Comparison of ENCODE assay signal across 10 cellular contexts in the genomic region with DNA sequence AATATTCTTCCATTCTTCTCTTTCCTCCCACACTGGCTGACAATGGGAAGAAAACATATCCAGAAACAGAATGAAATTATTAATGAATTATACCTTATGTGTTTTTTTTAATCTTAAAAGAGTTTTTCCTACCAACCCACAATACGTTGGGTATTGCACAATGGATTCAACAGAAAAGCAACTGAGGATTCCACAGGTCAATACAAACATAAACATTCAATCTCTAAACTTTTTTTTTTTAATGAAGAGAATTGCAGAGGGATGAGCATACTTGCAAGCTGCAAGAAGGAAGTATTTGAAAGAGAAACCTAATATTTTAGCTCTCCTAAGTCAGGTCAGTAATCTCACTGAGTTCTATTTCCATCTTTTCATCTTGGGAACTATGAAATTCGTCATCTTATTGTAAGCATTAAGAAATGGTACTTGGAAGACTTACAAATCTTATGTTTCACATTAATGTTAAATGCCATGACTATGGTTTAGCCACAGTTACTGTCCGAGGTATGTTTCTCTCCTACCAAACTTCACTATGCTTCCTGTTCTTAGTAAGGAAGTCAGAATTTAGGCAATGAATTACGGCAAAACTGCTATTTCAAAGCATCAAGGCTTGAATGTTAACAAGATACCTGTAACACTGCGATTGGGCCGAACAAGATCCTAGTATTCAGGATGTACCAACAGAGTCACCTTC.
DNase-seq lines count a peak whose midpoint lies in the region; ATAC-seq and TF ChIP-seq lines count a peak whose summit lies in the region.
"Had no signal": no experiment of that assay in that cellular context is flagged by ENCODE, and none has a peak within 500 bp of the region (broad histone marks: within the 10 kb centered on the region; RNA-seq: fewer than 3 reads in every experiment).

No MANE protein-coding gene starts in this region.

- H3K9me3 Mint-ChIP-seq in activated naive CD4-positive, alpha-beta T cell treated with anti-CD3 and anti-CD28 coated beads for 36 hours, result no peaks in the 10 kb centered on the region
- no peaks in the 10 kb centered on the region for H3K9me3 Mint-ChIP-seq in IgD-negative memory B cell
- no peaks in the 10 kb centered on the region for H3K9me3 Mint-ChIP-seq in stimulated activated memory B cell treated with anti-CD40 and anti-IgM and Interleukin-4, amounts not matched to agents 10 μg/mL and 1 μg/mL and 100 μg/mL, for 72 hours

- peak overlapping the region; percentile 89 for H3K27ac Mint-ChIP-seq in activated naive CD4-positive, alpha-beta T cell treated with anti-CD3 and anti-CD28 coated beads for 36 hours
- peak overlapping the region; percentile 72 to 98 (median 92) for H3K27ac Mint-ChIP-seq in IgD-negative memory B cell
- H3K27ac Mint-ChIP-seq in stimulated activated memory B cell treated with anti-CD40 and anti-IgM and Interleukin-4, amounts not matched to agents 10 μg/mL and 1 μg/mL and 100 μg/mL, for 72 hours, result peak overlapping the region; percentile 94

- peak overlapping the region; percentile 66 for H3K4me3 Mint-ChIP-seq in activated naive CD4-positive, alpha-beta T cell treated with anti-CD3 and anti-CD28 coated beads for 36 hours
- H3K4me3 Mint-ChIP-seq in IgD-negative memory B cell, result peak overlapping the region; percentile 74 to 93 (median 81)
- peak overlapping the region; percentile 73 for H3K4me3 Mint-ChIP-seq in stimulated activated memory B cell treated with anti-CD40 and anti-IgM and Interleukin-4, amounts not matched to agents 10 μg/mL and 1 μg/mL and 100 μg/mL, for 72 hours

- peaks cover 91% of the 10 kb centered on the region for H3K4me1 Mint-ChIP-seq in activated naive CD4-positive, alpha-beta T cell treated with anti-CD3 and anti-CD28 coated beads for 36 hours (ENCODE audit: low read depth)
- H3K4me1 Mint-ChIP-seq in IgD-negative memory B cell, result peaks cover 66 to 73% (median 72%) of the 10 kb centered on the region in 3 donors
- peaks cover 88% of the 10 kb centered on the region for H3K4me1 Mint-ChIP-seq in stimulated activated memory B cell treated with anti-CD40 and anti-IgM and Interleukin-4, amounts not matched to agents 10 μg/mL and 1 μg/mL and 100 μg/mL, for 72 hours

- H3K27me3 Mint-ChIP-seq in activated naive CD4-positive, alpha-beta T cell treated with anti-CD3 and anti-CD28 coated beads for 36 hours (ENCODE audit: low read depth), result no peaks in the 10 kb centered on the region
- no peaks in the 10 kb centered on the region for H3K27me3 Mint-ChIP-seq in IgD-negative memory B cell
- H3K27me3 Mint-ChIP-seq in stimulated activated memory B cell treated with anti-CD40 and anti-IgM and Interleukin-4, amounts not matched to agents 10 μg/mL and 1 μg/mL and 100 μg/mL, for 72 hours, result no peaks in the 10 kb centered on the region

- ATAC-seq in stimulated activated memory B cell treated with anti-CD40 and anti-IgM and Interleukin-4, amounts not matched to agents 10 μg/mL and 1 μg/mL and 100 μg/mL, for 72 hours, result no peak
- no peak for ATAC-seq in HG02763 (IDR thresholded peaks at IDR 0.05; ENCODE audit: unreplicated experiment)

- TF ChIP-seq POLR2A in vagina (IDR thresholded peaks at IDR 0.05), result no peak

- no peak overlapping the region for H3K4me3 ChIP-seq in vagina

- H3K36me3 ChIP-seq in vagina, result no peaks in the 10 kb centered on the region

- no peaks in the 10 kb centered on the region for H3K9me3 ChIP-seq in vagina

- intact Hi-C loops in activated naive CD4-positive, alpha-beta T cell treated with anti-CD3 and anti-CD28 coated beads for 36 hours (cut with micrococcal nuclease), result loop anchor here (5.0 to 10.0 kb wide), 2 partner anchors 701 to 1362 kb away; no protein-coding TSS in a partner anchor
- intact Hi-C loops in vagina (cut with DNase I), result no loop called here

- H3K27ac ChIP-seq in vagina, result no peak overlapping the region

- no peak for TF ChIP-seq CTCF in vagina (IDR thresholded peaks at IDR 0.05)

- H3K4me1 ChIP-seq in vagina, result peaks cover 52% of the 10 kb centered on the region

- no peaks in the 10 kb centered on the region for H3K27me3 ChIP-seq in vagina

- CTCF ChIA-PET in activated naive CD4-positive, alpha-beta T cell treated with anti-CD3 and anti-CD28 coated beads for 36 hours (lab: Charles Lee), result interaction anchor here (0.7 to 2.9 kb wide), 6 partner anchors 8 to 182 kb away, joined by 3 to 13 read pairs (median 5); no protein-coding TSS in a partner anchor

- no peak for DNase-seq in activated naive CD4-positive, alpha-beta T cell treated with anti-CD3 and anti-CD28 coated beads for 36 hours
- DNase-seq in activated naive CD4-positive, alpha-beta T cell treated with Interleukin-2 at 50 U/mL for 16 hours, result no peak
- peak; percentile 54 for DNase-seq in dedifferentiated amniotic fluid mesenchymal stem cell (ENCODE audit: extremely low spot score)
- DNase-seq in vagina (ENCODE audit: extremely low spot score in 2 of 2), result no peak
- no peak for DNase-seq in activated effector memory CD4-positive, alpha-beta T cell treated with Interleukin-2 at 50 U/mL for 16 hours
- DNase-seq: COR-L47, KBM-7 had no signal

- peaks cover 3% of the 10 kb centered on the region for H3K36me3 Mint-ChIP-seq in activated naive CD4-positive, alpha-beta T cell treated with anti-CD3 and anti-CD28 coated beads for 36 hours (ENCODE audit: low read depth)
- peaks cover 2% of the 10 kb centered on the region for H3K36me3 Mint-ChIP-seq in IgD-negative memory B cell
- no peaks in the 10 kb centered on the region for H3K36me3 Mint-ChIP-seq in stimulated activated memory B cell treated with anti-CD40 and anti-IgM and Interleukin-4, amounts not matched to agents 10 μg/mL and 1 μg/mL and 100 μg/mL, for 72 hours
